In genomic region chr5:44389410-44389879, GRCh38 we compare ENCODE assay signal across 8 cellular contexts. TPM values are rescaled to one million over a fixed set of nuclear protein-coding genes. Genes with fewer than 3 reads are reported as not detected.
DNase-seq lines count a peak whose midpoint lies in the region; ATAC-seq and TF ChIP-seq lines count a peak whose summit lies in the region.

FGF10 (minus strand) TSS chr5:44389420; CDS start chr5:44388682, 738 bp downstream.

- peak; percentile 83 for ATAC-seq in IMR-90 (ENCODE audit: low read depth)
- ATAC-seq in left lobe of liver: peak; percentile 67

- H2BK120ac ChIP-seq in IMR-90 (ENCODE audit: low read depth, low read length): no peak within 1 kb of the TSS

- H2AK5ac ChIP-seq in IMR-90 (ENCODE audit: low read depth, low read length): no peak within 1 kb of the TSS

- no peak within 1 kb of the TSS for H2BK20ac ChIP-seq in IMR-90 (ENCODE audit: low read depth, low read length)

- no peak within 1 kb of the TSS for H2BK15ac ChIP-seq in IMR-90 (ENCODE audit: low read depth, low read length)

- H3K4me1 ChIP-seq in IMR-90 (ENCODE audit: control insufficient read depth, insufficient read depth, low read length): no peaks in the 10 kb centered on the region

- H3K4me3 ChIP-seq in IMR-90 (ENCODE audit: insufficient read depth, low read depth, low read length) (peak within 1 kb of the TSS; percentile 42), astrocyte of the spinal cord (ENCODE audit: low read depth, low read length) (peak within 1 kb of the TSS; percentile 40)

- no peaks in the 10 kb centered on the region for H3K36me3 ChIP-seq in IMR-90 (ENCODE audit: control insufficient read depth, insufficient read depth, low read length)

- no peak for TF ChIP-seq POLR2A in IMR-90 (IDR thresholded peaks at IDR 0.05; ENCODE audit: low read depth, low read length)

- no TSS peak for BruUV-seq in IMR-90 (replicated peaks; lab: Mats Ljungman, UMichigan)

- dilution Hi-C loops in IMR-90 (cut with HindIII; ENCODE audit: low sequenced_read_pairs, unreplicated experiment): no loop called here

- no peak within 1 kb of the TSS for H2AK9ac ChIP-seq in IMR-90 (replicated peaks; ENCODE audit: low read depth, low read length, poor library complexity)

- in situ Hi-C loops in IMR-90 (cut with MboI; ENCODE audit: low sequenced_read_pairs): no loop called here
- in situ Hi-C loops in astrocyte of the spinal cord (cut with HindIII; ENCODE audit: low sequenced_read_pairs): no loop called here

- WGBS in IMR-90 (ENCODE audit: extremely low coverage in 2 of 2, insufficient read length in 1 of 2), 2 experiments: no CpG with 5 or more reads among the region's 26 CpGs

- H3K56ac ChIP-seq in IMR-90 (ENCODE audit: extremely low read depth, insufficient read depth, low read length): no peak within 1 kb of the TSS

- H3K4ac ChIP-seq in IMR-90 (ENCODE audit: low read depth, low read length): no peak within 1 kb of the TSS

- no peaks in the 10 kb centered on the region for H3K9me3 ChIP-seq in IMR-90 (ENCODE audit: control insufficient read depth, insufficient read depth, low read length)

- H3K27me3 ChIP-seq in IMR-90 (ENCODE audit: control insufficient read depth, insufficient read depth, low read length): peaks cover 17% of the 10 kb centered on the region; the same call in 1 of the 2 replicates

- no peak within 1 kb of the TSS for H4K5ac ChIP-seq in IMR-90 (ENCODE audit: low read depth, low read length)

- no peak within 1 kb of the TSS for H3K23ac ChIP-seq in IMR-90 (ENCODE audit: low read depth, low read length)

- peak within 1 kb of the TSS; percentile 51 for H3K4me2 ChIP-seq in IMR-90 (ENCODE audit: low read depth, low read length)

- POLR2A ChIA-PET in IMR-90 (lab: Charles Lee; ENCODE audit: unreplicated experiment): no interaction called here

- H4K8ac ChIP-seq in IMR-90 (ENCODE audit: low read depth in 2 of 2, low read length in 2 of 2): no peak within 1 kb of the TSS

- no peak for TF ChIP-seq RAD21 in IMR-90 (IDR thresholded peaks at IDR 0.05; ENCODE audit: low read length)

- TF ChIP-seq CTCF in IMR-90 (conservative IDR thresholded peaks at IDR 0.05; ENCODE audit: low read depth, low read length): no peak
- no peak for TF ChIP-seq CTCF in astrocyte of the spinal cord (IDR thresholded peaks at IDR 0.05; ENCODE audit: low read depth, low read length)
- TF ChIP-seq CTCF in subcutaneous adipose tissue (IDR thresholded peaks at IDR 0.05; ENCODE audit: low read depth): no peak

- no peak within 1 kb of the TSS for H3K27ac ChIP-seq in IMR-90 (ENCODE audit: insufficient read depth, low read length)

- no peak within 1 kb of the TSS for H2BK5ac ChIP-seq in IMR-90 (ENCODE audit: low read depth, low read length, poor library complexity, severe bottlenecking)

- no peak within 1 kb of the TSS for H3K18ac ChIP-seq in IMR-90 (ENCODE audit: low read depth, low read length)

- H3K9ac ChIP-seq in IMR-90 (ENCODE audit: low read depth, low read length): no peak within 1 kb of the TSS; the same call in 1 of the 2 replicates

- no peaks in the 10 kb centered on the region for H3K79me1 ChIP-seq in IMR-90 (ENCODE audit: low read depth in 1 of 2, low read length in 2 of 2)

- H4K91ac ChIP-seq in IMR-90 (ENCODE audit: insufficient read depth, low read depth, low read length): no peak within 1 kb of the TSS

- intact Hi-C loops in IMR-90 (cut with micrococcal nuclease): no loop called here

- peak within 1 kb of the TSS; percentile 72 for H2AFZ ChIP-seq in IMR-90 (replicated peaks; ENCODE audit: low read length, poor library complexity)

- CTCF ChIA-PET in IMR-90 (lab: Yijun Ruan, JAX): no interaction called here

- no peaks in the 10 kb centered on the region for H4K20me1 ChIP-seq in IMR-90 (ENCODE audit: insufficient read depth, low read length)

- no peak for DNase-seq in IMR-90
- DNase-seq in astrocyte of the spinal cord (ENCODE audit: low read depth, low spot score): peak; percentile 2
- DNase-seq in left lobe of liver (ENCODE audit: low spot score): no peak
- DNase-seq in middle frontal gyrus (ENCODE audit: extremely low spot score, low spot score): no peak
- DNase-seq in NCI-H510A (lab: John Stamatoyannopoulos, UW): no peak
- DNase-seq in NCI-H146 (lab: John Stamatoyannopoulos, UW): no peak
- no peak for DNase-seq in activated CD8-positive, alpha-beta memory T cell treated with anti-CD3 and anti-CD28 coated beads for 24 hours

- no peaks in the 10 kb centered on the region; the same call in 1 of the 2 replicates for H3K9me1 ChIP-seq in IMR-90 (ENCODE audit: insufficient read depth, low read length)

- H3K14ac ChIP-seq in IMR-90 (replicated peaks; ENCODE audit: low read depth, low read length): no peak within 1 kb of the TSS

TF ChIP-seq in IMR-90, 13 proteins besides CTCF, POLR2A, EP300 and RAD21:
- TF ChIP-seq USF2 (IDR thresholded peaks at IDR 0.05; ENCODE audit: low read depth, low read length) (no peak), CEBPB (IDR thresholded peaks at IDR 0.05; ENCODE audit: low read depth, low read length) (no peak), SMC3 (IDR thresholded peaks at IDR 0.05; ENCODE audit: low read depth, low read length) (no peak), ELK1 (IDR thresholded peaks at IDR 0.05; ENCODE audit: borderline replicate concordance, low read depth, low read length) (no peak), MXI1 (IDR thresholded peaks at IDR 0.05; ENCODE audit: borderline replicate concordance, low read depth, low read length) (no peak), NFE2L2 (IDR thresholded peaks at IDR 0.05; ENCODE audit: low read depth, low read length) (no peak), RFX5 (IDR thresholded peaks at IDR 0.05; ENCODE audit: low read depth, low read length) (no peak), CHD1 (IDR thresholded peaks at IDR 0.05; ENCODE audit: low read depth, low read length) (no peak), MAZ (IDR thresholded peaks at IDR 0.05; ENCODE audit: borderline replicate concordance, low read depth, low read length) (no peak), FOS (IDR thresholded peaks at IDR 0.05; ENCODE audit: low read depth, low read length) (no peak), MAFK (IDR thresholded peaks at IDR 0.05; ENCODE audit: low read depth, low read length) (no peak), RCOR1 (IDR thresholded peaks at IDR 0.05; ENCODE audit: insufficient replicate concordance, low read length) (no peak)
TF ChIP-seq in IMR-90: peak in this region for 0.

RNA-seq across cellular contexts. Expression of gene FGF10, which starts in this region (rescaled TPM):
- total RNA-seq in IMR-90 (2012; rRNA removed): not detected in 2 replicates
- polyA plus RNA-seq in IMR-90 (2012; rRNA removed): not detected in 2 replicates
- not detected in 2 replicates for polyA plus RNA-seq in IMR-90 (2012; cell fraction: cytosol; rRNA removed)
- not detected in 2 replicates for polyA plus RNA-seq in IMR-90 (2012; cell fraction: nucleus; rRNA removed; ENCODE audit: low replicate concordance)
- total RNA-seq in left lobe of liver: 0.08 TPM
- 10 to 100 TPM; 11.6 to 37.7 (median 26.7) TPM for total RNA-seq in subcutaneous adipose tissue

Comparison
In these comparisons a context has a peak if more than half of its experiments do, and no peak if none do; other contexts are left out.
1. RNA of gene FGF10 (total RNA-seq): 11.6 to 37.7 TPM in subcutaneous adipose tissue; 0.08 TPM in left lobe of liver (single experiment) and not detected in IMR-90; every median in the first group is over 10 times any median in the second.
2. Peak in ATAC-seq, H3K4me3 ChIP-seq and H3K4me2 ChIP-seq in IMR-90; RNA of the gene not detected or under 1 TPM.
3. Peak in ATAC-seq in left lobe of liver; RNA of the gene not detected or under 1 TPM.